In the genomic region with DNA sequence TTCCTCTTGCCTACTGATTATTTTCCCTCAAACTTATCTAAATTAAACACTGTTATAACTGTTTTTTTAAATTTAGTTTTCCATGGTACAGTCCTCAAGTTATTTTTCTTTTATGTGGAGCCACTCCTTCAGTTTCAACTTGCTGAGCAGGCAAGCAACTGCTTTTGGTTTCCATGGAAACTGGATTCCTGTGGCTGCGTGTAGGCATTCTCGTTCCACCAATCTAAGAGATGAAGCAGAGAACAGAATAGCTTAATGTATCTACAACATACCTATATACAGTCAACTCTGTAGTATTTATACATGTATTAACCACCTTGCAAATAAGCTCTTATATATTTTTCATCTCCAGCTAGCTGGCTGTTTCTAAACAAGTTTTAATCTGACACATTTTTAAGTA, we compare ENCODE assay signal across 8 cellular contexts. TPM values are rescaled to one million over a fixed set of nuclear protein-coding genes. Genes with fewer than 3 reads are reported as not detected.
DNase-seq lines count a peak whose midpoint lies in the region; ATAC-seq and TF ChIP-seq lines count a peak whose summit lies in the region.

No MANE protein-coding gene starts in this region.

- no peaks in the 10 kb centered on the region for H3K79me2 ChIP-seq in hepatocyte

- H2AFZ ChIP-seq in hepatocyte: no peak overlapping the region

- H4K20me1 ChIP-seq in hepatocyte (ENCODE audit: insufficient read depth, poor library complexity, severe bottlenecking): no peaks in the 10 kb centered on the region

- H3K4me2 ChIP-seq in hepatocyte: peak overlapping the region; percentile 16

- no peaks in the 10 kb centered on the region for H3K4me1 Mint-ChIP-seq in activated naive CD4-positive, alpha-beta T cell treated with anti-CD3 and anti-CD28 coated beads, Interleukin-2, amount 50 U/mL, for 24 hours
- H3K4me1 Mint-ChIP-seq in activated naive CD4-positive, alpha-beta T cell treated with anti-CD3 and anti-CD28 coated beads for 36 hours (ENCODE audit: low read depth): peaks cover 14% of the 10 kb centered on the region
- peaks cover 20% of the 10 kb centered on the region for H3K4me1 Mint-ChIP-seq in type B pancreatic cell (ENCODE audit: unreplicated experiment)

- intact Hi-C loops in activated naive CD4-positive, alpha-beta T cell treated with anti-CD3 and anti-CD28 coated beads for 36 hours (cut with micrococcal nuclease): no loop called here

- ATAC-seq in GM19463 (IDR thresholded peaks at IDR 0.05; ENCODE audit: unreplicated experiment) (no peak), GM18867 (IDR thresholded peaks at IDR 0.05; ENCODE audit: unreplicated experiment) (no peak)

- no peak overlapping the region for H3K4me3 ChIP-seq in hepatocyte

- no peaks in the 10 kb centered on the region for H3K9me2 ChIP-seq in hepatocyte (replicated peaks; ENCODE audit: insufficient read depth)

- no peaks in the 10 kb centered on the region for H3K27me3 ChIP-seq in hepatocyte

- TF ChIP-seq CTCF in hepatocyte (IDR thresholded peaks at IDR 0.05; ENCODE audit: poor library complexity) (no peak), type B pancreatic cell (conservative IDR thresholded peaks at IDR 0.05) (no peak), GM10266 (IDR thresholded peaks at IDR 0.05; ENCODE audit: control insufficient read depth, insufficient read depth, low read depth, missing control alignments) (no peak)

- no peaks in the 10 kb centered on the region for H3K27me3 Mint-ChIP-seq in activated naive CD4-positive, alpha-beta T cell treated with anti-CD3 and anti-CD28 coated beads, Interleukin-2, amount 50 U/mL, for 24 hours
- H3K27me3 Mint-ChIP-seq in activated naive CD4-positive, alpha-beta T cell treated with anti-CD3 and anti-CD28 coated beads for 36 hours (ENCODE audit: low read depth): no peaks in the 10 kb centered on the region
- no peaks in the 10 kb centered on the region for H3K27me3 Mint-ChIP-seq in type B pancreatic cell

- DNase-seq in activated naive CD4-positive, alpha-beta T cell treated with anti-CD3 and anti-CD28 coated beads for 36 hours: no peak
- peak; percentile 27 for DNase-seq in T1000 (lab: John Stamatoyannopoulos, UW)
- peak; percentile 86 for DNase-seq in hepatocyte (ENCODE audit: low spot score)
- no peak for DNase-seq in type B pancreatic cell (ENCODE audit: extremely low spot score, unreplicated experiment)
- DNase-seq in GM10266 (ENCODE audit: extremely low spot score): no peak

- WGBS in hepatocyte (ENCODE audit: low lambda C conversion rate, missing lambda C conversion rate): 2% methylated on average over 2 of the region's 2 CpGs

- no peaks in the 10 kb centered on the region for H3K9me3 ChIP-seq in hepatocyte (ENCODE audit: low read depth)

- no peaks in the 10 kb centered on the region for H3K36me3 ChIP-seq in hepatocyte (replicated peaks; ENCODE audit: insufficient read depth, low read depth)

- H3K27ac ChIP-seq in hepatocyte: peak overlapping the region; percentile 79

- peaks cover 13% of the 10 kb centered on the region for H3K36me3 Mint-ChIP-seq in activated naive CD4-positive, alpha-beta T cell treated with anti-CD3 and anti-CD28 coated beads, Interleukin-2, amount 50 U/mL, for 24 hours
- H3K36me3 Mint-ChIP-seq in activated naive CD4-positive, alpha-beta T cell treated with anti-CD3 and anti-CD28 coated beads for 36 hours (ENCODE audit: low read depth): peaks cover 23% of the 10 kb centered on the region
- H3K36me3 Mint-ChIP-seq in type B pancreatic cell: peaks cover 23% of the 10 kb centered on the region

- H3K4me3 Mint-ChIP-seq in activated naive CD4-positive, alpha-beta T cell treated with anti-CD3 and anti-CD28 coated beads, Interleukin-2, amount 50 U/mL, for 24 hours: no peak overlapping the region
- no peak overlapping the region for H3K4me3 Mint-ChIP-seq in activated naive CD4-positive, alpha-beta T cell treated with anti-CD3 and anti-CD28 coated beads for 36 hours
- H3K4me3 Mint-ChIP-seq in type B pancreatic cell: peak overlapping the region; percentile 72

- H3K9me3 Mint-ChIP-seq in activated naive CD4-positive, alpha-beta T cell treated with anti-CD3 and anti-CD28 coated beads, Interleukin-2, amount 50 U/mL, for 24 hours: no peaks in the 10 kb centered on the region
- H3K9me3 Mint-ChIP-seq in activated naive CD4-positive, alpha-beta T cell treated with anti-CD3 and anti-CD28 coated beads for 36 hours: no peaks in the 10 kb centered on the region
- H3K9me3 Mint-ChIP-seq in type B pancreatic cell: no peaks in the 10 kb centered on the region

- peak overlapping the region; percentile 2 for H3K27ac Mint-ChIP-seq in activated naive CD4-positive, alpha-beta T cell treated with anti-CD3 and anti-CD28 coated beads, Interleukin-2, amount 50 U/mL, for 24 hours
- no peak overlapping the region for H3K27ac Mint-ChIP-seq in activated naive CD4-positive, alpha-beta T cell treated with anti-CD3 and anti-CD28 coated beads for 36 hours
- H3K27ac Mint-ChIP-seq in type B pancreatic cell: peak overlapping the region; percentile 98

- CTCF ChIA-PET in activated naive CD4-positive, alpha-beta T cell treated with anti-CD3 and anti-CD28 coated beads for 36 hours (lab: Charles Lee): no interaction called here

- peaks cover 22% of the 10 kb centered on the region for H3K4me1 ChIP-seq in hepatocyte (ENCODE audit: insufficient read depth)

RNA-seq across cellular contexts. Expression of a gene that starts 25.8 kb away (rescaled TPM):
- 10 to 100 TPM; 16.9 to 18.0 TPM for total RNA-seq in activated naive CD4-positive, alpha-beta T cell treated with anti-CD3 and anti-CD28 coated beads for 36 hours
- total RNA-seq in hepatocyte (1,102 and 1,220 TPM in 2 replicates), type B pancreatic cell (ENCODE audit: low replicate concordance) (493 and 1,531 TPM in 2 replicates)
- polyA plus RNA-seq in hepatocyte: 1,699 and 1,702 TPM in 2 replicates

RNA-seq across cellular contexts. Expression of a gene that starts 55.4 kb away (rescaled TPM):
- 10 to 100 TPM; 75.2 to 76.7 TPM for total RNA-seq in activated naive CD4-positive, alpha-beta T cell treated with anti-CD3 and anti-CD28 coated beads for 36 hours
- total RNA-seq in hepatocyte (35.4 and 56.3 TPM in 2 replicates), type B pancreatic cell (ENCODE audit: low replicate concordance) (51.1 and 67.1 TPM in 2 replicates)
- polyA plus RNA-seq in hepatocyte: 15.8 and 16.5 TPM in 2 replicates

Comparison
In these comparisons a context has a peak if more than half of its experiments do, and no peak if none do; other contexts are left out.
1. DNase-seq: peak in T1000 (single experiment) and hepatocyte (single experiment); none in activated naive CD4-positive, alpha-beta T cell treated with anti-CD3 and anti-CD28 coated beads for 36 hours (single experiment), type B pancreatic cell (single experiment) and GM10266 (single experiment).
2. RNA of a gene that starts 25.8 kb away (total RNA-seq): 1,102 to 1,220 TPM in hepatocyte and 493 to 1,531 TPM in type B pancreatic cell; 16.9 to 18.0 TPM in activated naive CD4-positive, alpha-beta T cell treated with anti-CD3 and anti-CD28 coated beads for 36 hours; every median in the first group is over 10 times any median in the second.